In the genomic region with DNA sequence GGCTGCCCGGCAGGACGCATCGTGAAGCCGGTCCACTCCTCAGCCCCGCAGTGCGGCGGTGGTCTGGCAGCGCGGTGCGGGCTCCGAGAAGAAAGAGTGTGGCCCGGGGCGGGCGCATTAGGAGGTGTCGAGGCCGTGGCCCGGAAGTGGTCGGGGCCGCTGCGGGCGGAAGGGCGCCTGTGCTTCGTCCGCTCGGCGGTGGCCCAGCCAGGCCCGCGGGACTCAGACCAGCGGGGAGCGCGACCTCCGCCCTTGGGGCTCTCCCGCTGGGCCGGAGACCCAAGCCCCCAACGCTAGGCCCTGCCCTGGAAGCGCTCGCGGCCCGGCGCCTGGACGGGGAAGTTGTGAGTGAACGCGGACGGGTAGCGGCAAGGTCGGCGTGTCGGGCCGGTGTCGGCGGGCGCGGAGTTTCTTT, we compare ENCODE assay signal across 2 cellular contexts.
TF ChIP-seq lines count a peak whose summit lies in the region.

No MANE protein-coding gene starts in this region.

TF ChIP-seq in HepG2, 621 proteins besides CTCF, POLR2A, EP300 and RAD21:
- TF ChIP-seq FOSL1 (CRISPR knock-in tag; IDR thresholded peaks at IDR 0.05; ENCODE audit: borderline replicate concordance) (no peak), NR1H2 (CRISPR knock-in tag; IDR thresholded peaks at IDR 0.05; ENCODE audit: borderline replicate concordance, low read depth) (no peak), NCOA2 (CRISPR knock-in tag; IDR thresholded peaks at IDR 0.05) (no peak), NFYB (CRISPR knock-in tag; IDR thresholded peaks at IDR 0.05) (no peak), RBFOX2 (IDR thresholded peaks at IDR 0.05; ENCODE audit: low read depth, low read length) (no peak), SIX4 (CRISPR knock-in tag; IDR thresholded peaks at IDR 0.05) (no peak), SP140L (CRISPR knock-in tag; IDR thresholded peaks at IDR 0.05; ENCODE audit: borderline replicate concordance) (no peak), ZNF496 (CRISPR knock-in tag; IDR thresholded peaks at IDR 0.05; ENCODE audit: insufficient replicate concordance) (no peak), ZNF556 (CRISPR knock-in tag; IDR thresholded peaks at IDR 0.05; ENCODE audit: borderline replicate concordance) (no peak), SAFB2 (CRISPR knock-in tag; IDR thresholded peaks at IDR 0.05; ENCODE audit: borderline replicate concordance, low read depth) (no peak)
- TF ChIP-seq, protein P1, sequence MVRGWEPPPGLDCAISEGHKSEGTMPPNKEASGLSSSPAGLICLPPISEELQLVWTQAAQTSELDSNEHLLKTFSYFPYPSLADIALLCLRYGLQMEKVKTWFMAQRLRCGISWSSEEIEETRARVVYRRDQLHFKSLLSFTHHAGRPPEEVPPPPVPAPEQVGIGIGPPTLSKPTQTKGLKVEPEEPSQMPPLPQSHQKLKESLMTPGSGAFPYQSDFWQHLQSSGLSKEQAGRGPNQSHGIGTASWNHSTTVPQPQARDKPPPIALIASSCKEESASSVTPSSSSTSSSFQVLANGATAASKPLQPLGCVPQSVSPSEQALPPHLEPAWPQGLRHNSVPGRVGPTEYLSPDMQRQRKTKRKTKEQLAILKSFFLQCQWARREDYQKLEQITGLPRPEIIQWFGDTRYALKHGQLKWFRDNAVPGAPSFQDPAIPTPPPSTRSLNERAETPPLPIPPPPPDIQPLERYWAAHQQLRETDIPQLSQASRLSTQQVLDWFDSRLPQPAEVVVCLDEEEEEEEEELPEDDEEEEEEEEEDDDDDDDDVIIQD (CRISPR knock-in tag; IDR thresholded peaks at IDR 0.05; ENCODE audit: low read depth) = no peak

TF ChIP-seq in SK-N-SH treated with all-trans-retinoic acid at 6 μM for 48 hours, 23 proteins besides CTCF, POLR2A, EP300 and RAD21:
- TF ChIP-seq ZFP30 (CRISPR knock-in tag; IDR thresholded peaks at IDR 0.05) (no peak), POU6F1 (CRISPR knock-in tag; IDR thresholded peaks at IDR 0.05; ENCODE audit: borderline replicate concordance, low read depth) (no peak), ESRRG (CRISPR knock-in tag; IDR thresholded peaks at IDR 0.05) (no peak), ZNF565 (CRISPR knock-in tag; conservative IDR thresholded peaks at IDR 0.05; ENCODE audit: low read depth) (no peak), PPARA (CRISPR knock-in tag; IDR thresholded peaks at IDR 0.05; ENCODE audit: borderline replicate concordance) (no peak), ZNF8 (CRISPR knock-in tag; IDR thresholded peaks at IDR 0.05) (no peak), TOX (CRISPR knock-in tag; IDR thresholded peaks at IDR 0.05; ENCODE audit: borderline replicate concordance) (no peak), ZC3H10 (CRISPR knock-in tag; IDR thresholded peaks at IDR 0.05) (no peak), ARNTL (CRISPR knock-in tag; IDR thresholded peaks at IDR 0.05; ENCODE audit: borderline replicate concordance, low read depth) (no peak), ZNF70 (CRISPR knock-in tag; IDR thresholded peaks at IDR 0.05) (no peak), ZFP3 (CRISPR knock-in tag; IDR thresholded peaks at IDR 0.05) (no peak), CSDC2 (CRISPR knock-in tag; IDR thresholded peaks at IDR 0.05) (no peak)
- TF ChIP-seq, protein P2, sequence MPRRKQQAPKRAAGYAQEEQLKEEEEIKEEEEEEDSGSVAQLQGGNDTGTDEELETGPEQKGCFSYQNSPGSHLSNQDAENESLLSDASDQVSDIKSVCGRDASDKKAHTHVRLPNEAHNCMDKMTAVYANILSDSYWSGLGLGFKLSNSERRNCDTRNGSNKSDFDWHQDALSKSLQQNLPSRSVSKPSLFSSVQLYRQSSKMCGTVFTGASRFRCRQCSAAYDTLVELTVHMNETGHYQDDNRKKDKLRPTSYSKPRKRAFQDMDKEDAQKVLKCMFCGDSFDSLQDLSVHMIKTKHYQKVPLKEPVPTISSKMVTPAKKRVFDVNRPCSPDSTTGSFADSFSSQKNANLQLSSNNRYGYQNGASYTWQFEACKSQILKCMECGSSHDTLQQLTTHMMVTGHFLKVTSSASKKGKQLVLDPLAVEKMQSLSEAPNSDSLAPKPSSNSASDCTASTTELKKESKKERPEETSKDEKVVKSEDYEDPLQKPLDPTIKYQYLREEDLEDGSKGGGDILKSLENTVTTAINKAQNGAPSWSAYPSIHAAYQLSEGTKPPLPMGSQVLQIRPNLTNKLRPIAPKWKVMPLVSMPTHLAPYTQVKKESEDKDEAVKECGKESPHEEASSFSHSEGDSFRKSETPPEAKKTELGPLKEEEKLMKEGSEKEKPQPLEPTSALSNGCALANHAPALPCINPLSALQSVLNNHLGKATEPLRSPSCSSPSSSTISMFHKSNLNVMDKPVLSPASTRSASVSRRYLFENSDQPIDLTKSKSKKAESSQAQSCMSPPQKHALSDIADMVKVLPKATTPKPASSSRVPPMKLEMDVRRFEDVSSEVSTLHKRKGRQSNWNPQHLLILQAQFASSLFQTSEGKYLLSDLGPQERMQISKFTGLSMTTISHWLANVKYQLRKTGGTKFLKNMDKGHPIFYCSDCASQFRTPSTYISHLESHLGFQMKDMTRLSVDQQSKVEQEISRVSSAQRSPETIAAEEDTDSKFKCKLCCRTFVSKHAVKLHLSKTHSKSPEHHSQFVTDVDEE (CRISPR knock-in tag; IDR thresholded peaks at IDR 0.05) = no peak
TF ChIP-seq in SK-N-SH treated with all-trans-retinoic acid at 6 μM for 48 hours: peak in this region for 0.
